In genomic region chr3:101036213-101036618, GRCh38 we compare ENCODE assay signal across 10 cellular contexts. TPM values are rescaled to one million over a fixed set of nuclear protein-coding genes. Genes with fewer than 3 reads are reported as not detected.
DNase-seq lines count a peak whose midpoint lies in the region; ATAC-seq and TF ChIP-seq lines count a peak whose summit lies in the region.
"Had no signal": no experiment of that assay in that cellular context is flagged by ENCODE, and none has a peak within 500 bp of the region (broad histone marks: within the 10 kb centered on the region; RNA-seq: fewer than 3 reads in every experiment).

No MANE protein-coding gene starts in this region.

- DNase-seq in GM03348 (ENCODE audit: low spot score) (peak; percentile 80), SJCRH30 (peak; percentile 82 to 84), fibroblast of villous mesenchyme (ENCODE audit: low read depth) (peak; percentile 84), prostate gland (ENCODE audit: low spot score) (peak; percentile 18)
- DNase-seq in stimulated activated naive CD8-positive, alpha-beta T cell treated with anti-CD3 and anti-CD28 coated beads, Interleukin-15, amount 100 ng/mL, for 72 hours: no peak
- DNase-seq: effector memory CD4-positive, alpha-beta T cell; NCI-H2029 had no signal

- H3K27ac ChIP-seq in SJCRH30 (peak overlapping the region; percentile 62), prostate gland (no peak overlapping the region)

- H3K27me3 ChIP-seq in SJCRH30: no peaks in the 10 kb centered on the region
- H3K27me3 ChIP-seq in prostate gland (replicated peaks; ENCODE audit: insufficient read depth): no peaks in the 10 kb centered on the region

- TF ChIP-seq CTCF in fibroblast of villous mesenchyme (IDR thresholded peaks at IDR 0.05; ENCODE audit: insufficient read depth, low read depth, low read length) (no peak), prostate gland (IDR thresholded peaks at IDR 0.05) (no peak)

- peaks cover 29% of the 10 kb centered on the region for H3K4me1 ChIP-seq in SJCRH30
- no peaks in the 10 kb centered on the region for H3K4me1 ChIP-seq in prostate gland (replicated peaks)

- no peaks in the 10 kb centered on the region for H3K4me1 Mint-ChIP-seq in stimulated activated naive CD8-positive, alpha-beta T cell treated with anti-CD3 and anti-CD28 coated beads, Interleukin-15, amount 100 ng/mL, for 72 hours

- 8% methylated on average over 1 of the region's 1 CpG for WGBS in prostate gland

- no peak for ATAC-seq in stimulated activated naive CD8-positive, alpha-beta T cell treated with anti-CD3 and anti-CD28 coated beads, Interleukin-15, amount 100 ng/mL, for 72 hours
- ATAC-seq in GM18861 (IDR thresholded peaks at IDR 0.05; ENCODE audit: unreplicated experiment) (no peak), HG02884 (IDR thresholded peaks at IDR 0.05; ENCODE audit: unreplicated experiment) (no peak), GM18517 (IDR thresholded peaks at IDR 0.05; ENCODE audit: unreplicated experiment) (no peak)

- no peak overlapping the region for H3K27ac Mint-ChIP-seq in stimulated activated naive CD8-positive, alpha-beta T cell treated with anti-CD3 and anti-CD28 coated beads, Interleukin-15, amount 100 ng/mL, for 72 hours

- H3K36me3 ChIP-seq in SJCRH30: no peaks in the 10 kb centered on the region
- H3K36me3 ChIP-seq in prostate gland: no peaks in the 10 kb centered on the region

- peaks cover 10% of the 10 kb centered on the region for H3K27me3 Mint-ChIP-seq in stimulated activated naive CD8-positive, alpha-beta T cell treated with anti-CD3 and anti-CD28 coated beads, Interleukin-15, amount 100 ng/mL, for 72 hours

- no peaks in the 10 kb centered on the region for H3K9me3 Mint-ChIP-seq in stimulated activated naive CD8-positive, alpha-beta T cell treated with anti-CD3 and anti-CD28 coated beads, Interleukin-15, amount 100 ng/mL, for 72 hours

- intact Hi-C loops in prostate gland (cut with DNase I): no loop called here

- H3K4me3 ChIP-seq in SJCRH30 (no peak overlapping the region), fibroblast of villous mesenchyme (ENCODE audit: low read depth, low read length) (no peak overlapping the region), prostate gland (no peak overlapping the region)

- no peak overlapping the region for H3K4me3 Mint-ChIP-seq in stimulated activated naive CD8-positive, alpha-beta T cell treated with anti-CD3 and anti-CD28 coated beads, Interleukin-15, amount 100 ng/mL, for 72 hours

- TF ChIP-seq POLR2A in prostate gland (IDR thresholded peaks at IDR 0.05): no peak

- H3K9me3 ChIP-seq in SJCRH30 (replicated peaks) (peaks cover 5% of the 10 kb centered on the region; the same call in 1 of the 2 replicates), prostate gland (no peaks in the 10 kb centered on the region)

RNA-seq across cellular contexts. Expression of gene ABI3BP, which starts 43.0 kb away (rescaled TPM):
- 0.61 and 0.63 TPM in 2 replicates for total RNA-seq in SJCRH30 (2014; rRNA removed; shearing (Covaris generic))
- 4.2 and 7.8 TPM in 2 replicates for total RNA-seq in fibroblast of villous mesenchyme
- total RNA-seq in prostate gland: 10 to 100 TPM; 15.3 to 16.6 TPM

Comparison
In these comparisons a context has a peak if more than half of its experiments do, and no peak if none do; other contexts are left out.
1. DNase-seq: peak in GM03348 (single experiment), SJCRH30 (2 of 2), fibroblast of villous mesenchyme (single experiment) and prostate gland (single experiment); none in stimulated activated naive CD8-positive, alpha-beta T cell treated with anti-CD3 and anti-CD28 coated beads, Interleukin-15, amount 100 ng/mL, for 72 hours (0 of 2).